ENCODE assay signal across 1 cellular context in the genomic region with DNA sequence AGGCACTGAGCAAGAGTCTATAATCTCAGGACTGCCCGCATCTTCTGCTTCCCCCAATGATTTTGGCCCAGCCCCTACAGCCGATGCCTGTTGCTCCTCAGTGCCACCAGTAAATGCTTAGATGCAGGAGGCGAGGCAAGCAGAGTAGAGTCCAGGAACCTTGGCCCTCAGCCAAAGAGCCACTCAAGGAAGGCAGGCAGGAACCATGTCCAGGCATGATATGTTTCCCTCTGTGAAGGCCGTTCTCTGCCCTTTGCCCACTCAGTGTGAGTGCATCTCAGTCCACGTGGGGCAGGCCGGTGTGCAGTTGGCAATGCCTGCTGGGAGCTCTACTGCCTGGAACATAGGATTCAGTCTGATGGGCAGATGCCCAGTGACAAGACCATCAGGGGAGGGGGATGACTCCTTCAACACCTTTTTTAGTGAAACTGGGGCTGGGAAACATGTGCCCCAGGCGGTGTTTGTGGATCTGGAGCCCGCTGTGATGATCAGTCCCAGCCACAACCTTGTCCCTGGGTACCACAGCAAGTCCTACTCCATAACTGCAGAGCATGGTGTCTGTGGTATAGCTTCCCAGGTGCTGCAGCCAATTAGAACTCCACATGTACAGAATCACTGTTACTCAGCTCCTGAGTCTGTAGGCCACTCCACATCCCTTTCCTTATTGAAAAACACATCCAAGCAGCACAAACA.
A peak's percentile ranks its signal among the peaks of the same experiment; 100 is the strongest.
TF ChIP-seq lines count a peak whose summit lies in the region.

No MANE protein-coding gene starts in this region.

TF ChIP-seq in liver, 16 proteins besides CTCF, POLR2A, EP300 and RAD21 (continued from another document):
- TF ChIP-seq REST (IDR thresholded peaks at IDR 0.05): no peak
- TF ChIP-seq HNF4A (conservative IDR thresholded peaks at IDR 0.05): peak; percentile 85 to 88
- TF ChIP-seq JUND (IDR thresholded peaks at IDR 0.05): no peak
- TF ChIP-seq GABPA (IDR thresholded peaks at IDR 0.05 in 1 of 2, conservative IDR thresholded peaks at IDR 0.05 in 1 of 2): peak in 1 of 2 donors; percentile 20
- no peak for TF ChIP-seq FOXA1 (IDR thresholded peaks at IDR 0.05)
- peak; percentile 36 for TF ChIP-seq YY1 (IDR thresholded peaks at IDR 0.05)
- TF ChIP-seq NR2F2 (IDR thresholded peaks at IDR 0.05): no peak
- TF ChIP-seq HNF4G (IDR thresholded peaks at IDR 0.05): peak; percentile 67
- TF ChIP-seq, protein P1, sequence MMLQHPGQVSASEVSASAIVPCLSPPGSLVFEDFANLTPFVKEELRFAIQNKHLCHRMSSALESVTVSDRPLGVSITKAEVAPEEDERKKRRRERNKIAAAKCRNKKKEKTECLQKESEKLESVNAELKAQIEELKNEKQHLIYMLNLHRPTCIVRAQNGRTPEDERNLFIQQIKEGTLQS (IDR thresholded peaks at IDR 0.05): no peak
- peak; percentile 79 to 85 for TF ChIP-seq RXRA (IDR thresholded peaks at IDR 0.05)
- TF ChIP-seq TAF1 (conservative IDR thresholded peaks at IDR 0.05): no peak
- TF ChIP-seq, protein P2, sequence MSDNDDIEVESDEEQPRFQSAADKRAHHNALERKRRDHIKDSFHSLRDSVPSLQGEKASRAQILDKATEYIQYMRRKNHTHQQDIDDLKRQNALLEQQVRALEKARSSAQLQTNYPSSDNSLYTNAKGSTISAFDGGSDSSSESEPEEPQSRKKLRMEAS (IDR thresholded peaks at IDR 0.05): peak; percentile 41
- TF ChIP-seq FOXA2 (IDR thresholded peaks at IDR 0.05): no peak
TF ChIP-seq in liver: peak in this region for 8.
